In the genomic region with DNA sequence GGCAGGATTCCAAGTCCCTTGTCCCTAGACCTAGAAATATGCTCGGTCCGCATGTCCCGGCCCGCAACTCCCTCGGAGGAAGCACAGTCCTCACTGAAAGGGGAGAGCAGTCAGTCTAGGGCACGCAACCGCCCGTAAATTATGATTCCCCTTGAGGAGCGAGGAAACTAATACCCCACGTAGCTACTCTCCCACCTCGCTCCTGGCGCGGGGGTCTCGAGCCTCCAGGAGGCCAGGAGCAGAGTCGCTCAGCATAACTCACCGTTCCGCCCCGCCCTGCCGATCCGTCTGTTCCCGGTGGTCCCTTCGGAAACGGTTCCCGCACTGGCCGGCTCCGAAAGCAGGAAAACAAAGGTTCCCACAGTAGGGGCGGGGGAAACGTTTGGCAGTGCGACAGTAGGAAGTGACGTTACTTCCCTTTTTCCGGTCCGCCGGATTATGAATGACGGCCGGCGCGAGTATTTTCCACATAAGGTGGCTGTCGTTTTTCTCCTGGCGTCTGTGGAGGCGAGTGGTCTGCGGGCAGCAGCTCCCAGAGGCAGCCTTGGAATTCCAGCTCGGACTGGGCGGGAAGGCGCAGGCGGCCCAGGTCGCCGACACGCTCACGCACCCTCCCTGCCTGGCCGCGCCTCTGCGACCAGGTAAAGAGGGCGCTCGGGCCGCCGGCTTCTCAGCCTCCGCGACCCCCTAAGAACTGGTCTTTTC, we compare ENCODE assay signal across 8 cellular contexts. TPM values are rescaled to one million over a fixed set of nuclear protein-coding genes. Genes with fewer than 3 reads are reported as not detected.
DNase-seq lines count a peak whose midpoint lies in the region; ATAC-seq and TF ChIP-seq lines count a peak whose summit lies in the region.

GSTCD (plus strand) TSS at position 409 of the 705 bp plus-strand sequence. CDS start 8,830 bp downstream, outside the sequence.
A gene with protein sequence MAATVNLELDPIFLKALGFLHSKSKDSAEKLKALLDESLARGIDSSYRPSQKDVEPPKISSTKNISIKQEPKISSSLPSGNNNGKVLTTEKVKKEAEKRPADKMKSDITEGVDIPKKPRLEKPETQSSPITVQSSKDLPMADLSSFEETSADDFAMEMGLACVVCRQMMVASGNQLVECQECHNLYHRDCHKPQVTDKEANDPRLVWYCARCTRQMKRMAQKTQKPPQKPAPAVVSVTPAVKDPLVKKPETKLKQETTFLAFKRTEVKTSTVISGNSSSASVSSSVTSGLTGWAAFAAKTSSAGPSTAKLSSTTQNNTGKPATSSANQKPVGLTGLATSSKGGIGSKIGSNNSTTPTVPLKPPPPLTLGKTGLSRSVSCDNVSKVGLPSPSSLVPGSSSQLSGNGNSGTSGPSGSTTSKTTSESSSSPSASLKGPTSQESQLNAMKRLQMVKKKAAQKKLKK (minus strand): TSS at position 314 of the 705 bp plus-strand sequence. CDS start 8,684 bp downstream, outside the sequence.

- peaks cover 5% of the 10 kb centered on the region for H3K4me1 ChIP-seq in Panc1 (ENCODE audit: control insufficient read depth, insufficient read depth, low read length)
- H3K4me1 ChIP-seq in muscle layer of colon (ENCODE audit: insufficient read depth, low read length), result peaks cover 16% of the 10 kb centered on the region

- in situ Hi-C loops in Panc1 (cut with HindIII; ENCODE audit: low pct_unique_long_range_greater_than_20kb, low sequenced_read_pairs), result no loop called here

- H3K27me3 ChIP-seq in Panc1 (ENCODE audit: control insufficient read depth, insufficient read depth, low read length), result no peaks in the 10 kb centered on the region
- H3K27me3 ChIP-seq in muscle layer of colon (ENCODE audit: control insufficient read depth in 1 of 2, insufficient read depth in 2 of 2, low read length in 2 of 2), result no peaks in the 10 kb centered on the region

- CTCF ChIA-PET in Panc1 (lab: Charles Lee), result no interaction called here

- no peaks in the 10 kb centered on the region for H3K9me3 ChIP-seq in Panc1 (ENCODE audit: control insufficient read depth, insufficient read depth, low read depth, low read length)
- no peaks in the 10 kb centered on the region for H3K9me3 ChIP-seq in muscle layer of colon (ENCODE audit: low read length)

- H3K4me3 ChIP-seq in Panc1 (ENCODE audit: low read depth in 2 of 2, low read length in 2 of 2) (peak within 1 kb of the TSS; percentile 82 to 88), muscle layer of colon (ENCODE audit: low read depth in 1 of 2, low read length in 2 of 2) (peak within 1 kb of the TSS; percentile 84 to 96)

- ATAC-seq in GM21723 (IDR thresholded peaks at IDR 0.05; ENCODE audit: unreplicated experiment) (peak; percentile 82), Panc1 (peak; percentile 96), esophagus mucosa (peak; percentile 99)

- intact Hi-C loops in Panc1 (cut with micrococcal nuclease; ENCODE audit: unreplicated experiment), result no loop called here

- H3K9ac ChIP-seq in muscle layer of colon (ENCODE audit: low read length), result peak within 1 kb of the TSS; percentile 87

- H3K27ac ChIP-seq in Panc1 (ENCODE audit: low read length) (peak within 1 kb of the TSS; percentile 83), muscle layer of colon (ENCODE audit: low read depth, low read length) (peak within 1 kb of the TSS; percentile 88)

- no TSS peak for BruUV-seq in Panc1 (replicated peaks; lab: Mats Ljungman, UMichigan)

- peaks cover 6% of the 10 kb centered on the region; the same call in 1 of the 2 replicates for H3K36me3 ChIP-seq in Panc1 (ENCODE audit: control insufficient read depth, insufficient read depth, low read length)
- no peaks in the 10 kb centered on the region for H3K36me3 ChIP-seq in muscle layer of colon (ENCODE audit: insufficient read depth, low read length)

- POLR2A ChIA-PET in Panc1 (lab: Charles Lee), result interaction anchor here (0.7 kb wide), 1 partner anchor 392 kb away, joined by 3 read pairs; no protein-coding TSS in a partner anchor

- no peak for TF ChIP-seq CTCF in Panc1 (IDR thresholded peaks at IDR 0.05)

- DNase-seq in DMS53 (lab: John Stamatoyannopoulos, UW) (peak; percentile 95), KG1 (lab: John Stamatoyannopoulos, UW) (peak; percentile 88), Panc1 (ENCODE audit: low read depth, low spot score) (peak; percentile 64)
- DNase-seq in activated T-cell treated with anti-CD3 and anti-CD28 coated beads, Interleukin-2, amount 50 U/mL, for 48 hours, result peak; percentile 95
- DNase-seq in stimulated activated CD8-positive, alpha-beta memory T cell treated with anti-CD3 and anti-CD28 coated beads, Interleukin-7, amount 100 ng/mL, for 24 hours (ENCODE audit: low read depth), result peak; percentile 77

RNA-seq across cellular contexts. Expression of gene GSTCD, which starts in this region (rescaled TPM):
- total RNA-seq in Panc1 (2021; ENCODE audit: unreplicated experiment) (8.8 TPM), esophagus mucosa (14.7 TPM)
- 5.5 TPM for polyA plus RNA-seq in Panc1 (2012; ENCODE audit: insufficient read length)

RNA-seq across cellular contexts. Expression of the second gene that starts in this region (rescaled TPM):
- total RNA-seq in Panc1 (2021; ENCODE audit: unreplicated experiment) (13.9 TPM), esophagus mucosa (14.0 TPM)
- 8.8 TPM for polyA plus RNA-seq in Panc1 (2012; ENCODE audit: insufficient read length)

Comparison
In these comparisons a context has a peak if more than half of its experiments do, and no peak if none do; other contexts are left out.
1. Peak in every context shown above with its lines: DNase-seq, ATAC-seq, H3K4me3 ChIP-seq and H3K27ac ChIP-seq.